In the genomic region with DNA sequence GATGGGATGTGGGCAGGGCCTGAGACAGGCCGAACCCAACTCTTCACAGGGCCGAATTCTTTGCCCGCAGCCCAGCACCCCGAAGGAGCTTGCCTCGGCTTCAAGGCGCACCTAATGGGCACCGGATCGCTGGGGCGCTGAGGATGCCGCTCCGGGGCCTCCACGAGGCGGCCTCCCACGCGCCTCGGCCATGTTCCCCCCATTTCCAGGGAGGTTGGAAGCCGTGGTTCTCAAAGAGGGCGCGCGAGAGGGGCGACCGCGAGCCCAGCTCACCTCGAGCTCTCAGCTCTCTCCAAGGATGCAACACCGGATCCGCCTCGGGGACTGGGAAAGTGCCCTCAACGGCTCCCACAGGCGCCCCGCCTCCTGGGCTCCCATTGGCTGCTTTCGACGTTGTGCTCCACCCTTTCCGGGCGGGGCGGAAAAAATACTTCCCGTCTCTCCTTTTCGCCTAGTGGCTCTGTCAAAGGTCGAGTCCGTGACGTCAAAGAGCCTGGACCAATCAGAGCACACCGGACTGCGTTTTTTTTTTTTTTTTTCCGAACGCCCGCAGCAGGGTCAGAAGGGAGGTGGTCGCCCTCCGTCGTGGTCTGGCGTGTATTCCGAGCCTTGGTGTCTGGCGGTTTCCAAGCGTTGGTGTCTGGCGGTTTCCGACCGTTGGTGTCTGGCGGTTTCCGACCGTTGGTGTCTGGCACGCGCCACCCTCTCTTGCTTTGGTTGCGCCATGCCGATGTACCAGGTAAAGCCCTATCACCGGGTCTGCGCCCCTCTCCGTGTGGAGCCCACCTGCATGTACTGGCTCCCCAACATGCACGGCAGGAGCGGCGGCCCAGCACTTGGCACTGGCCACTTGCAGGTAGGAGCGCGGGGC, we compare ENCODE assay signal across 8 cellular contexts. TPM values are rescaled to one million over a fixed set of nuclear protein-coding genes. Genes with fewer than 3 reads are reported as not detected.
DNase-seq lines count a peak whose midpoint lies in the region; ATAC-seq and TF ChIP-seq lines count a peak whose summit lies in the region.
"Not testable (repeated sequence)": the region's sequence is repeated elsewhere in the genome, so short reads cannot be mapped to it uniquely, and the experiment has no call there.

No MANE protein-coding gene starts in this region.

- not testable (repeated sequence) for H3K27me3 Mint-ChIP-seq in activated CD8-positive, alpha-beta memory T cell treated with anti-CD3 and anti-CD28 coated beads, Interleukin-2, amount 10 ng/mL, durations not matched to agents 7 days and 5 days

- not testable (repeated sequence) for H3K36me3 Mint-ChIP-seq in activated CD8-positive, alpha-beta memory T cell treated with anti-CD3 and anti-CD28 coated beads, Interleukin-2, amount 10 ng/mL, durations not matched to agents 7 days and 5 days

- not testable (repeated sequence) for H3K27me3 ChIP-seq in NT2/D1 (ENCODE audit: insufficient read depth, insufficient read length); iPS-15b (ENCODE audit: control insufficient read depth, insufficient read depth, low read length); upper lobe of left lung

- CTCF ChIA-PET in activated CD8-positive, alpha-beta memory T cell treated with anti-CD3 and anti-CD28 coated beads, Interleukin-2, amount 10 ng/mL, durations not matched to agents 7 days and 5 days (lab: Charles Lee), result not testable (repeated sequence)

- H3K9me3 Mint-ChIP-seq in activated CD8-positive, alpha-beta memory T cell treated with anti-CD3 and anti-CD28 coated beads, Interleukin-2, amount 10 ng/mL, durations not matched to agents 7 days and 5 days (ENCODE audit: low read depth), result not testable (repeated sequence)

- H3K4me1 Mint-ChIP-seq in activated CD8-positive, alpha-beta memory T cell treated with anti-CD3 and anti-CD28 coated beads, Interleukin-2, amount 10 ng/mL, durations not matched to agents 7 days and 5 days, result not testable (repeated sequence)

- WGBS in upper lobe of left lung, 2 donors, result 0% methylated on average over 8 of the region's 70 CpGs; no CpG with 5 or more reads in 1 of the 2 donors

- not testable (repeated sequence) for H3K9me3 ChIP-seq in NT2/D1 (ENCODE audit: insufficient read depth, low read length); iPS-15b (ENCODE audit: control insufficient read depth, insufficient read depth, low read length); upper lobe of left lung

- not testable (repeated sequence) for TF ChIP-seq CTCF in upper lobe of left lung (IDR thresholded peaks at IDR 0.05)

- not testable (repeated sequence) for H3K9ac ChIP-seq in NT2/D1 (ENCODE audit: insufficient read length, low read depth); iPS-15b (ENCODE audit: low read depth, low read length)

- TF ChIP-seq EP300 in upper lobe of left lung (IDR thresholded peaks at IDR 0.05), result not testable (repeated sequence)

- H3K4me3 ChIP-seq in NT2/D1 (ENCODE audit: insufficient read length, low read depth) (peak overlapping the region; percentile 18), iPS-15b (ENCODE audit: low read depth, low read length) (peak overlapping the region; percentile 26), upper lobe of left lung (peak overlapping the region in 3 of 4 donors; percentile 42 to 46 (median 45))

- H3K27ac Mint-ChIP-seq in activated CD8-positive, alpha-beta memory T cell treated with anti-CD3 and anti-CD28 coated beads, Interleukin-2, amount 10 ng/mL, durations not matched to agents 7 days and 5 days, result peak overlapping the region; percentile 54

- peak overlapping the region; percentile 39 for H3K4me3 Mint-ChIP-seq in activated CD8-positive, alpha-beta memory T cell treated with anti-CD3 and anti-CD28 coated beads, Interleukin-2, amount 10 ng/mL, durations not matched to agents 7 days and 5 days

- H3K36me3 ChIP-seq in NT2/D1 (ENCODE audit: insufficient read depth, insufficient read length, low read length); iPS-15b (ENCODE audit: control insufficient read depth, insufficient read depth, low read length); upper lobe of left lung: not testable (repeated sequence)

- H3K27ac ChIP-seq in upper lobe of left lung, result peak overlapping the region in 3 of 4 donors; percentile 65 to 79 (median 75)

- ATAC-seq in GM19025 (IDR thresholded peaks at IDR 0.05; ENCODE audit: low read depth, unreplicated experiment) (peak; percentile 49), HG02798 (IDR thresholded peaks at IDR 0.05; ENCODE audit: poor library complexity, unreplicated experiment) (peak; percentile 63), sciatic nerve (peak; percentile 96), upper lobe of left lung (ENCODE audit: low FRiP score in 2 of 2) (peak; percentile 81 to 87)
- peak; percentile 86 for ATAC-seq in activated CD8-positive, alpha-beta memory T cell treated with anti-CD3 and anti-CD28 coated beads, Interleukin-2, amount 10 ng/mL, durations not matched to agents 7 days and 5 days

- TF ChIP-seq POLR2A in upper lobe of left lung (IDR thresholded peaks at IDR 0.05), result peak in 1 of 4 donors; percentile 14

- DNase-seq in NT2/D1 (ENCODE audit: low read depth, low spot score); sciatic nerve (ENCODE audit: low spot score): not testable (repeated sequence)
- DNase-seq in activated CD8-positive, alpha-beta memory T cell treated with anti-CD3 and anti-CD28 coated beads, Interleukin-2, amount 10 ng/mL, durations not matched to agents 7 days and 5 days, result peak; percentile 60
- peak; percentile 45 for DNase-seq in central memory CD4-positive, alpha-beta T cell
- DNase-seq in upper lobe of left lung, result peak in 1 of 2 donors; percentile 18

- H3K4me1 ChIP-seq in NT2/D1 (ENCODE audit: insufficient read depth, insufficient read length); iPS-15b (ENCODE audit: control insufficient read depth, insufficient read depth, low read length); upper lobe of left lung: not testable (repeated sequence)

- intact Hi-C loops in sciatic nerve (cut with DNase I), result not testable (repeated sequence)

RNA-seq across cellular contexts. Expression of gene TRIM73, which starts 36.5 kb away (rescaled TPM):
- total RNA-seq in activated CD8-positive, alpha-beta memory T cell treated with anti-CD3 and anti-CD28 coated beads, Interleukin-2, amount 10 ng/mL, durations not matched to agents 7 days and 5 days, result 1 to 10 TPM; 4.4 to 7.9 TPM
- total RNA-seq in sciatic nerve, result 8.7 TPM
- total RNA-seq in upper lobe of left lung, result 10 to 100 TPM in 1 of 6 donors, 1 to 10 TPM in 5; 1.4 to 10.5 (median 3.3) TPM
